11 cellular contexts compared by ENCODE assay signal in the genomic region with DNA sequence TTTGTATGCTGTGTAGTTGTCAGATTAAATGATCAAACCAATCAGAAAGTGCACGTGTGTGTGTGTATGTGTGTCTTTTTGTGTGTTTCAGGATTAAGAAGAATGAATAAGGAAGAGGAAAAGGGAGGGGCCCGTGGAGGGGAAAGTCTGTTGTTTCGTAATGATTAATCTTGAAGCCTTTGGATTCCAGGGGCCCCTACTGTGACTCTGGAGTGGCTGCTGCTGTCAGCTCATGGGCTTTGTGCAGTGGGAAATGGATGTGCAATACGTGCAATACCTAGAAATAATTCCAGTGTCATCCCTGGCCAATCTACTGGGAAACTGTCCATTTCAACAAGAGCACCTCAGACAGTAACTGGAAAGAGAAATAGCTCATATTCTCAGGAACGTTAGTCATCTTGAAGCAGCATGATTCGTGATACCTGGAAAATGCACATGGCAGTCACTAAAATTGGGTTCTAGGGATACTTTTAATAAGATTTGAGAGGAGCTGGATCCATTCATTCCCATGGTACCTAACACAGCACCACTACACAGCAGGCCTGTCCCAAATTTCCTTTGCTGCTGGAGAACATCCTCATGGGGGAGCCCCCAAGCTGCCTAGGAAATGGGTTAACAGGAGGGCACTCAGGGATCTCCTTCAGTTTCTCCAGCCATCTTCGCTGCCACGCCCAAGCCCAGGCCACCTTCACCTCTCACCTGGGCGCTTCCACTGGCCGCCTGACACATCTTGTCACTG.
DNase-seq lines count a peak whose midpoint lies in the region; TF ChIP-seq lines count a peak whose summit lies in the region.
"Had no signal": no experiment of that assay in that cellular context is flagged by ENCODE, and none has a peak within 500 bp of the region (broad histone marks: within the 10 kb centered on the region; RNA-seq: fewer than 3 reads in every experiment).

No MANE protein-coding gene starts in this region.

- no peaks in the 10 kb centered on the region for H3K27me3 ChIP-seq in CD8-positive, alpha-beta memory T cell (ENCODE audit: insufficient read depth, low read length, poor library complexity, severe bottlenecking)
- H3K27me3 ChIP-seq in GM23248 (replicated peaks; ENCODE audit: insufficient read depth), result no peaks in the 10 kb centered on the region
- H3K27me3 ChIP-seq in liver (ENCODE audit: control insufficient read depth in 4 of 4, insufficient read depth in 4 of 4, low read length in 3 of 4), result no peaks in the 10 kb centered on the region
- no peaks in the 10 kb centered on the region for H3K27me3 ChIP-seq in uterus

- no peaks in the 10 kb centered on the region for H3K27me3 Mint-ChIP-seq in CD8-positive, alpha-beta memory T cell
- no peaks in the 10 kb centered on the region for H3K27me3 Mint-ChIP-seq in activated CD4-positive, alpha-beta memory T cell treated with anti-CD3 and anti-CD28 coated beads for 36 hours

- in situ Hi-C loops in GM23248 (cut with MboI), result no loop called here

- TF ChIP-seq RAD21 in liver (IDR thresholded peaks at IDR 0.05), result peak; percentile 20 to 39

- H3K36me3 ChIP-seq in CD8-positive, alpha-beta memory T cell (ENCODE audit: insufficient read depth, low read length), result no peaks in the 10 kb centered on the region
- H3K36me3 ChIP-seq in GM23248 (ENCODE audit: low read depth), result no peaks in the 10 kb centered on the region
- H3K36me3 ChIP-seq in liver (ENCODE audit: control insufficient read depth in 4 of 4, insufficient read depth in 3 of 4, low read depth in 1 of 4, low read length in 3 of 4), result no peaks in the 10 kb centered on the region
- no peaks in the 10 kb centered on the region for H3K36me3 ChIP-seq in uterus

- POLR2A ChIA-PET in CD8-positive, alpha-beta memory T cell (lab: Charles Lee), result no interaction called here
- POLR2A ChIA-PET in activated CD4-positive, alpha-beta memory T cell treated with anti-CD3 and anti-CD28 coated beads for 36 hours (lab: Charles Lee), result interaction anchor here (1.2 to 2.7 kb wide), 3 partner anchors 11 to 186 kb away, joined by 5 to 12 read pairs (median 5); a partner anchor contains a TSS

- DNase-seq in CD8-positive, alpha-beta memory T cell, result no peak
- DNase-seq in GM23248 (peak; percentile 44), DMS 273 (lab: John Stamatoyannopoulos, UW; ENCODE audit: unreplicated experiment) (no peak), uterus (no peak), C1 segment of cervical spinal cord (lab: John Stamatoyannopoulos, UW) (no peak)
- DNase-seq in activated CD4-positive, alpha-beta memory T cell treated with anti-CD3 and anti-CD28 coated beads for 36 hours, result peak; percentile 66
- DNase-seq: anterior cingulate cortex, head of caudate nucleus, NCI-H2107 had no signal

- H3K9me3 Mint-ChIP-seq in CD8-positive, alpha-beta memory T cell, result no peaks in the 10 kb centered on the region
- H3K9me3 Mint-ChIP-seq in activated CD4-positive, alpha-beta memory T cell treated with anti-CD3 and anti-CD28 coated beads for 36 hours, result no peaks in the 10 kb centered on the region
- H3K9me3 Mint-ChIP-seq: T-helper 1 cell treated with Interleukin-12 subunit alpha and Interleukin-12 subunit beta and Interleukin-4 antibody, amounts not matched to agents 30 μg/mL and 1 μg/mL, for 36 hours had no signal

- H3K9ac ChIP-seq in GM23248 (no peak overlapping the region), liver (ENCODE audit: low read depth in 1 of 2, low read length in 2 of 2) (no peak overlapping the region)

- WGBS in GM23248 (ENCODE audit: low coverage in 1 of 2, low lambda C conversion rate in 2 of 2, missing lambda C conversion rate in 2 of 2), 2 experiments, result 82 to 84% methylated on average over 10 of the region's 10 CpGs
- WGBS in liver, result 85% methylated on average over 10 of the region's 10 CpGs

- H3F3A ChIP-seq in GM23248 (ENCODE audit: insufficient read depth), result no peaks in the 10 kb centered on the region

- H3K9me3 ChIP-seq in CD8-positive, alpha-beta memory T cell (ENCODE audit: low read length), result no peaks in the 10 kb centered on the region
- H3K9me3 ChIP-seq in GM23248 (ENCODE audit: low read depth), result no peaks in the 10 kb centered on the region
- no peaks in the 10 kb centered on the region for H3K9me3 ChIP-seq in liver (ENCODE audit: control insufficient read depth in 4 of 4, low read length in 3 of 4)
- no peaks in the 10 kb centered on the region for H3K9me3 ChIP-seq in uterus

- H3K4me3 Mint-ChIP-seq in CD8-positive, alpha-beta memory T cell, result no peak overlapping the region
- no peak overlapping the region for H3K4me3 Mint-ChIP-seq in activated CD4-positive, alpha-beta memory T cell treated with anti-CD3 and anti-CD28 coated beads for 36 hours
- H3K4me3 Mint-ChIP-seq: T-helper 1 cell treated with Interleukin-12 subunit alpha and Interleukin-12 subunit beta and Interleukin-4 antibody, amounts not matched to agents 30 μg/mL and 1 μg/mL, for 36 hours had no signal

- H3K36me3 Mint-ChIP-seq in CD8-positive, alpha-beta memory T cell, result peaks cover 4 to 45% (median 7%) of the 10 kb centered on the region in 3 donors
- H3K36me3 Mint-ChIP-seq in activated CD4-positive, alpha-beta memory T cell treated with anti-CD3 and anti-CD28 coated beads for 36 hours, result peaks cover 5% of the 10 kb centered on the region

- peaks cover 53 to 70% (median 56%) of the 10 kb centered on the region in 3 donors for H3K4me1 Mint-ChIP-seq in CD8-positive, alpha-beta memory T cell
- H3K4me1 Mint-ChIP-seq in activated CD4-positive, alpha-beta memory T cell treated with anti-CD3 and anti-CD28 coated beads for 36 hours (ENCODE audit: low read depth), result peaks cover 73% of the 10 kb centered on the region

- TF ChIP-seq CTCF in liver (IDR thresholded peaks at IDR 0.05; ENCODE audit: low read depth, low read length, missing input control), result no peak
- no peak for TF ChIP-seq CTCF in uterus (IDR thresholded peaks at IDR 0.05)

- H3K79me2 ChIP-seq in GM23248 (ENCODE audit: insufficient read depth), result no peaks in the 10 kb centered on the region

- intact Hi-C loops in activated CD4-positive, alpha-beta memory T cell treated with anti-CD3 and anti-CD28 coated beads for 36 hours (cut with micrococcal nuclease), result loop anchor here (1.0 to 10.0 kb wide), 11 partner anchors 11 to 970 kb away; no protein-coding TSS in a partner anchor
- intact Hi-C loops in uterus (cut with DNase I; ENCODE audit: low total_unique reads), result no loop called here

- H3K4me3 ChIP-seq in CD8-positive, alpha-beta memory T cell (ENCODE audit: low read length), result no peak overlapping the region
- no peak overlapping the region for H3K4me3 ChIP-seq in GM23248
- no peak overlapping the region for H3K4me3 ChIP-seq in liver (ENCODE audit: low read depth in 1 of 3, low read length in 3 of 3)
- no peak overlapping the region for H3K4me3 ChIP-seq in uterus

- no peak overlapping the region for H3K4me2 ChIP-seq in GM23248 (ENCODE audit: unreplicated experiment)

- TF ChIP-seq POLR2A in uterus (IDR thresholded peaks at IDR 0.05), result no peak

- CTCF ChIA-PET in CD8-positive, alpha-beta memory T cell (lab: Charles Lee), result interaction anchor here (1.2 kb wide), 1 partner anchor 8 kb away, joined by 3 read pairs; no protein-coding TSS in a partner anchor
- CTCF ChIA-PET in activated CD4-positive, alpha-beta memory T cell treated with anti-CD3 and anti-CD28 coated beads for 36 hours (lab: Charles Lee), result interaction anchor here (0.6 to 2.1 kb wide), 5 partner anchors 12 to 389 kb away, joined by 3 to 7 read pairs (median 3); a partner anchor contains a TSS

- no peak overlapping the region for H2AFZ ChIP-seq in GM23248

- peak overlapping the region in 7 of 8 donors; percentile 56 to 98 (median 86) for H3K27ac Mint-ChIP-seq in CD8-positive, alpha-beta memory T cell
- peak overlapping the region; percentile 80 for H3K27ac Mint-ChIP-seq in activated CD4-positive, alpha-beta memory T cell treated with anti-CD3 and anti-CD28 coated beads for 36 hours
- H3K27ac Mint-ChIP-seq: T-helper 1 cell treated with Interleukin-12 subunit alpha and Interleukin-12 subunit beta and Interleukin-4 antibody, amounts not matched to agents 30 μg/mL and 1 μg/mL, for 36 hours had no signal

- H4K20me1 ChIP-seq in GM23248 (ENCODE audit: insufficient read depth), result no peaks in the 10 kb centered on the region

- no peaks in the 10 kb centered on the region for H3K9me2 ChIP-seq in GM23248 (ENCODE audit: insufficient read depth)

- peak overlapping the region; percentile 14 for H3K27ac ChIP-seq in CD8-positive, alpha-beta memory T cell (ENCODE audit: low read depth, low read length)
- no peak overlapping the region for H3K27ac ChIP-seq in GM23248
- no peak overlapping the region for H3K27ac ChIP-seq in liver (ENCODE audit: low read depth in 1 of 2, low read length in 2 of 2)
- H3K27ac ChIP-seq in uterus, result no peak overlapping the region

- peaks cover 10% of the 10 kb centered on the region for H3K4me1 ChIP-seq in CD8-positive, alpha-beta memory T cell (ENCODE audit: insufficient read depth, low read length)
- H3K4me1 ChIP-seq in GM23248 (ENCODE audit: insufficient read depth) (peaks cover 12% of the 10 kb centered on the region), liver (ENCODE audit: control insufficient read depth in 4 of 4, insufficient read depth in 4 of 4, low read length in 3 of 4) (peaks cover 0 to 2% (median 0%) of the 10 kb centered on the region in 4 donors), uterus (no peaks in the 10 kb centered on the region)

TF ChIP-seq in liver, 16 proteins besides CTCF, POLR2A, EP300 and RAD21:
- TF ChIP-seq GABPA (IDR thresholded peaks at IDR 0.05 in 1 of 2, conservative IDR thresholded peaks at IDR 0.05 in 1 of 2) (no peak), YY1 (IDR thresholded peaks at IDR 0.05) (no peak), RXRA (IDR thresholded peaks at IDR 0.05) (no peak), TAF1 (conservative IDR thresholded peaks at IDR 0.05) (no peak), EGR1 (IDR thresholded peaks at IDR 0.05; ENCODE audit: low read depth in 2 of 2) (no peak), JUND (IDR thresholded peaks at IDR 0.05) (no peak)

Comparison
In these comparisons a context has a peak if more than half of its experiments do, and no peak if none do; other contexts are left out.
1. DNase-seq: peak in GM23248 (single experiment) and activated CD4-positive, alpha-beta memory T cell treated with anti-CD3 and anti-CD28 coated beads for 36 hours (single experiment); none in CD8-positive, alpha-beta memory T cell (0 of 5), DMS 273 (single experiment), uterus (0 of 2) and C1 segment of cervical spinal cord (0 of 14).